8 cellular contexts compared by ENCODE assay signal in the genomic region with DNA sequence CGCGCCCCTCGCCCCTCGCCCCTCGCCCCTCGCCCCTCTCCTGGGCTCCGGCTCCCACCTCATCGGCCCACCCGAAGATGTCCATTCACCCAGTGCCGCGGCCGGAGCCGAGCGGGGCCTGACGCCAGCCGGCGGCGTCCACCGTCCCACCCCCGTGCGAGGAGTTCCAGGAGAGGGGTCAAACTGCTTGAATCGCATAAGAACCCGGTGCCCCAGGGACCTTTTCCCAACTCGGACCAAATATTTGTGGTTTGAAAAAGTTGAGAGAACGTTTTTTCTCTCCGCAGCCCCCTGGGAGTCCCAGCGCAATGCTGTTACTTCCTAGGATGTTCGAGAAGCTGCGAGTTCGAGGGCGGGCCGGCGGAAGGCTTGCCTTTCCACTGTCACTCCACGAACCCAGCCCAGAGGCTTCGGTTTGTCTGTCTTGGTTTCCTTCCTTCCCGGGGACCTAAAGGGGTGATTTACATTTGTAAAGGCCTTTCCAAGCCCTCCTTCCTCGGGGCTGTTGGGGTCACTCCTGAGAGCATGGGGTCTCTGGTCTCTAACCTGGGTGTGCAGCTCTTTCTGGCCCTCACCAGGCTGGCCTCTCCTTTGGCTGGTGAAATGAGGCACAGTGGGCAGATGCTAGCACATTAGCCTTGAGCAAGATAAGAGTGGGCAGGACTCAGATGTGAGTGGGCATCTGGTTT. TPM values are rescaled to one million over a fixed set of nuclear protein-coding genes. Genes with fewer than 3 reads are reported as not detected.
DNase-seq lines count a peak whose midpoint lies in the region; ATAC-seq, FAIRE-seq and TF ChIP-seq lines count a peak whose summit lies in the region.

No MANE protein-coding gene starts in this region.

- H3K4me1 ChIP-seq in pancreas: peaks cover 0 to 3% (median 0%) of the 10 kb centered on the region in 3 donors

- DNase-seq in CD4-positive, alpha-beta T cell: no peak
- DNase-seq in Right ventricle myocardium inferior (ENCODE audit: missing footprints): peak; percentile 78
- peak in 5 of 6 donors; percentile 21 to 63 (median 30) for DNase-seq in pancreas
- no peak for DNase-seq in RWPE1 (ENCODE audit: low spot score)
- DNase-seq in effector CD4-positive, alpha-beta T cell: no peak
- no peak for DNase-seq in H4 (ENCODE audit: low spot score)

- CTCF ChIA-PET in CD4-positive, alpha-beta T cell (lab: Charles Lee): no interaction called here
- CTCF ChIA-PET in RWPE1 (lab: Yijun Ruan, JAX): no interaction called here

- H3K27me3 Mint-ChIP-seq in CD4-positive, alpha-beta T cell: no peaks in the 10 kb centered on the region
- no peaks in the 10 kb centered on the region for H3K27me3 Mint-ChIP-seq in activated T-helper 17 cell treated with anti-CD3 and anti-CD28 coated beads, Interleukin-2, amount 50 U/mL, for 72 hours

- no peaks in the 10 kb centered on the region for H3K36me3 Mint-ChIP-seq in CD4-positive, alpha-beta T cell (ENCODE audit: low read depth)
- no peaks in the 10 kb centered on the region for H3K36me3 Mint-ChIP-seq in activated T-helper 17 cell treated with anti-CD3 and anti-CD28 coated beads, Interleukin-2, amount 50 U/mL, for 72 hours (ENCODE audit: low read depth)

- no peak for FAIRE-seq in pancreas (lab: Jason Lieb, UNC)

- 62 to 65% methylated on average over 37 of the region's 37 CpGs for WGBS in pancreas, 2 donors

- ATAC-seq in CD4-positive, alpha-beta T cell (ENCODE audit: poor library complexity): no peak
- ATAC-seq in activated T-helper 17 cell treated with anti-CD3 and anti-CD28 coated beads, Interleukin-2, amount 50 U/mL, for 72 hours (replicated peaks): no peak
- peak; percentile 64 for ATAC-seq in Right ventricle myocardium inferior
- ATAC-seq in pancreas: peak in 3 of 4 donors; percentile 15 to 25 (median 18)
- no peak for ATAC-seq in HG03460 (IDR thresholded peaks at IDR 0.05; ENCODE audit: unreplicated experiment)

- H3K9me3 Mint-ChIP-seq in CD4-positive, alpha-beta T cell: no peaks in the 10 kb centered on the region
- no peaks in the 10 kb centered on the region for H3K9me3 Mint-ChIP-seq in activated T-helper 17 cell treated with anti-CD3 and anti-CD28 coated beads, Interleukin-2, amount 50 U/mL, for 72 hours

- POLR2A ChIA-PET in CD4-positive, alpha-beta T cell (lab: Charles Lee): interaction anchor here (0.9 to 11.0 kb wide), 14 partner anchors 22 to 259 kb away, joined by 3 to 102 read pairs (median 4); no protein-coding TSS in a partner anchor
- POLR2A ChIA-PET in RWPE1 (lab: Yijun Ruan, JAX; ENCODE audit: low non-redundant PET): no interaction called here

- H3K4me3 Mint-ChIP-seq in CD4-positive, alpha-beta T cell: peak overlapping the region; percentile 90
- peak overlapping the region; percentile 79 for H3K4me3 Mint-ChIP-seq in activated T-helper 17 cell treated with anti-CD3 and anti-CD28 coated beads, Interleukin-2, amount 50 U/mL, for 72 hours

- H3K4me3 ChIP-seq in pancreas: peak overlapping the region in 3 of 4 donors; percentile 18 to 37 (median 36)

- H3K36me3 ChIP-seq in pancreas: no peaks in the 10 kb centered on the region

- TF ChIP-seq CTCF in CD4-positive, alpha-beta T cell (IDR thresholded peaks at IDR 0.05): no peak
- TF ChIP-seq CTCF in pancreas (IDR thresholded peaks at IDR 0.05) (no peak), RWPE1 (conservative IDR thresholded peaks at IDR 0.05; ENCODE audit: low read depth) (no peak)

- H3K4me1 Mint-ChIP-seq in CD4-positive, alpha-beta T cell (ENCODE audit: low read depth): peaks cover 96% of the 10 kb centered on the region
- H3K4me1 Mint-ChIP-seq in activated T-helper 17 cell treated with anti-CD3 and anti-CD28 coated beads, Interleukin-2, amount 50 U/mL, for 72 hours: peaks cover 52% of the 10 kb centered on the region

- peak overlapping the region; percentile 58 for H3K27ac ChIP-seq in CD4-positive, alpha-beta T cell (ENCODE audit: low read depth, low read length)
- H3K27ac ChIP-seq in pancreas (peak overlapping the region in 1 of 4 donors; percentile 48), RWPE1 (no peak overlapping the region)

- H3K27me3 ChIP-seq in CD4-positive, alpha-beta T cell (ENCODE audit: control insufficient read depth, insufficient read depth, low read length): no peaks in the 10 kb centered on the region
- no peaks in the 10 kb centered on the region for H3K27me3 ChIP-seq in pancreas

- intact Hi-C loops in CD4-positive, alpha-beta T cell (cut with DNase I, micrococcal nuclease): no loop called here
- intact Hi-C loops in Right ventricle myocardium inferior (cut with DNase I): loop anchor here (1.0 kb wide), 2 partner anchors 125 to 259 kb away; no protein-coding TSS in a partner anchor
- intact Hi-C loops in pancreas (cut with DNase I): no loop called here

- H3K9me3 ChIP-seq in CD4-positive, alpha-beta T cell (ENCODE audit: control insufficient read depth, low read length): no peaks in the 10 kb centered on the region
- H3K9me3 ChIP-seq in pancreas: no peaks in the 10 kb centered on the region

- peak overlapping the region; percentile 94 for H3K27ac Mint-ChIP-seq in CD4-positive, alpha-beta T cell
- peak overlapping the region; percentile 91 for H3K27ac Mint-ChIP-seq in activated T-helper 17 cell treated with anti-CD3 and anti-CD28 coated beads, Interleukin-2, amount 50 U/mL, for 72 hours

RNA-seq across cellular contexts. Expression of a gene that starts 38.0 kb away (rescaled TPM):
- 100 to 1,000 TPM; 579 to 590 TPM for total RNA-seq in CD4-positive, alpha-beta T cell
- total RNA-seq in activated T-helper 17 cell treated with anti-CD3 and anti-CD28 coated beads, Interleukin-2, amount 50 U/mL, for 72 hours: 100 to 1,000 TPM; 309 to 471 TPM
- total RNA-seq in Right ventricle myocardium inferior (53.2 TPM), pancreas (10 to 100 TPM in 5 of 6 donors, 1 to 10 TPM in 1; 8.2 to 26.6 (median 13.3) TPM)
- 10 to 100 TPM in 1 of 2 donors, 1 to 10 TPM in 1; 5.4 to 13.0 TPM for polyA plus RNA-seq in pancreas
- 23.2 and 27.7 TPM in 2 replicates for total RNA-seq in H4 (2014; rRNA removed; shearing (Covaris generic))

Comparison
In these comparisons a context has a peak if more than half of its experiments do, and no peak if none do; other contexts are left out.
1. ATAC-seq: peak in Right ventricle myocardium inferior (single experiment) and pancreas (3 of 4); none in CD4-positive, alpha-beta T cell (single experiment), activated T-helper 17 cell treated with anti-CD3 and anti-CD28 coated beads, Interleukin-2, amount 50 U/mL, for 72 hours (single experiment) and HG03460 (single experiment).
2. DNase-seq: peak in Right ventricle myocardium inferior (single experiment) and pancreas (5 of 6); none in CD4-positive, alpha-beta T cell (0 of 10), RWPE1 (single experiment), effector CD4-positive, alpha-beta T cell (single experiment) and H4 (single experiment).